16 cellular contexts compared by ENCODE assay signal in the genomic region with DNA sequence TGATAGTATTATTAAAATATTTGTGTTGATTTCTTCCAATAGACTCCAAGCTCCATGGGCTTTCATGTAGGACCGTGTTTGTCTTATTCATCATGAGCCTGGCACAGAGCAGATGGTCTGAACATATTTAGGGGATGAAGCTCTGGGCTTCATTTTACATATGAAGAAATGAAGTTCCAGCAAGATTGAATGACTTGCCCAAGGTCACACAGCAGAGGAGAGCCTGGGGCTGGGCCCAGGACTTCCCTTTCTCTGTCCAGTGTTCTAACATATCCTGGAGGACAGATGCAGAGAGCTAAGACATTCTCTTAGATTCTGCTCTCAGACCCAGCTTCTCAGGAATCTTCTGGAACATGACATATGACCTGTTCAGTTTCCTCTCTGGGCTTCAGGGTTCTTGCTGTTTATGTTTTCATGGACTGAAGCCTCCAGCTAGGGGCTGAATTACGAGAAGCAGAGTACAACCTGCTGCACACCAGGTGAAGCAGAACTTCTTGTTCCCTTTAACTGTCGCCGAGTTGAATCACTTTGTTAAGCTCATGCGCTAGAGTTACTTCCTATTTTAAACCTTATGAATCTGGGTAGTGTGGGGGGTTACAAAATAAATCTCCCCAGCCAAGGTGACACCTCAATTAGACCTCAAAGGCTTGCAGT. TPM values are rescaled to one million over a fixed set of nuclear protein-coding genes. Genes with fewer than 3 reads are reported as not detected.
DNase-seq lines count a peak whose midpoint lies in the region; TF ChIP-seq lines count a peak whose summit lies in the region.
"Had no signal": no experiment of that assay in that cellular context is flagged by ENCODE, and none has a peak within 500 bp of the region (broad histone marks: within the 10 kb centered on the region; RNA-seq: fewer than 3 reads in every experiment).

No MANE protein-coding gene starts in this region.

- no peaks in the 10 kb centered on the region for H3K36me3 ChIP-seq in OCI-LY3 (replicated peaks; ENCODE audit: low read depth, low read length)
- H3K36me3 ChIP-seq in stomach, result peaks cover 0 to 9% (median 5%) of the 10 kb centered on the region in 4 donors
- H3K36me3 ChIP-seq: BE2C had no signal

- H3K4me1 ChIP-seq in OCI-LY3 (ENCODE audit: low read length), result peaks cover 38% of the 10 kb centered on the region
- H3K4me1 ChIP-seq in stomach, result peaks cover 0 to 6% (median 3%) of the 10 kb centered on the region in 4 donors
- H3K4me1 ChIP-seq: BE2C, suprapubic skin had no signal

- TF ChIP-seq CTCF in OCI-LY3 (IDR thresholded peaks at IDR 0.05; ENCODE audit: low read depth, low read length) (no peak), stomach (IDR thresholded peaks at IDR 0.05) (no peak)

- peak; percentile 78 for DNase-seq in dermis blood vessel endothelial cell
- peak; percentile 77 for DNase-seq in left kidney (ENCODE audit: low read depth, low spot score)
- no peak for DNase-seq in stomach
- DNase-seq in stimulated activated CD4-positive, alpha-beta T cell treated with anti-CD3 and anti-CD28 coated beads, Interleukin-12 subunit alpha, Interleukin-12 subunit beta, amount 100 ng/mL, for 4 hours, result no peak
- no peak for DNase-seq in CD1c-positive myeloid dendritic cell (ENCODE audit: extremely low spot score)
- DNase-seq in SW480 (ENCODE audit: low spot score), result no peak
- DNase-seq: activated CD4-positive, CD25-positive, alpha-beta regulatory T cell treated with anti-CD3 and anti-CD28 coated beads, Interleukin-2, amount 50 U/mL, for 72 hours; activated effector memory CD4-positive, alpha-beta T cell treated with Interleukin-2 at 50 U/mL for 16 hours; BE2C; NCI-H1048; NCI-H2081 treated with DMSO at 0.1 percent for 48 hours; NCI-H524; T1000 had no signal

- H3K4me3 ChIP-seq in OCI-LY3 (ENCODE audit: low read length) (peak overlapping the region; percentile 27; the same call in 1 of the 2 replicates), stomach (no peak overlapping the region)
- H3K4me3 ChIP-seq: skin epidermis, suprapubic skin had no signal

- H3K9ac ChIP-seq in OCI-LY3 (ENCODE audit: low read length), result peak overlapping the region; percentile 55

- no peaks in the 10 kb centered on the region for H4K20me1 ChIP-seq in OCI-LY3 (ENCODE audit: insufficient read depth, low read length)

- intact Hi-C loops in stomach (cut with DNase I; ENCODE audit: low total_unique reads), result no loop called here

- H3K27ac ChIP-seq in OCI-LY3 (ENCODE audit: low read length) (peak overlapping the region; percentile 93), stomach (peak overlapping the region; percentile 54 to 70 (median 60))
- H3K27ac ChIP-seq: suprapubic skin had no signal

- H3K27me3 ChIP-seq in OCI-LY3 (ENCODE audit: low read depth, low read length) (no peaks in the 10 kb centered on the region), stomach (no peaks in the 10 kb centered on the region)
- H3K27me3 ChIP-seq: BE2C, suprapubic skin had no signal

- TF ChIP-seq EP300 in stomach (IDR thresholded peaks at IDR 0.05), result no peak

- H2AFZ ChIP-seq in OCI-LY3 (ENCODE audit: low read depth, low read length), result peak overlapping the region; percentile 79

- peak overlapping the region; percentile 66 for H3K4me2 ChIP-seq in OCI-LY3 (ENCODE audit: low read length)

- TF ChIP-seq POLR2A in stomach (IDR thresholded peaks at IDR 0.05), result no peak

- WGBS in stomach, 5 donors, result 48 to 80% (median 68%) methylated on average over 5 of the region's 5 CpGs

- H3K79me2 ChIP-seq in OCI-LY3 (ENCODE audit: low read length), result no peaks in the 10 kb centered on the region

- no peaks in the 10 kb centered on the region for H3K9me3 ChIP-seq in OCI-LY3 (ENCODE audit: insufficient read depth, low read length)
- no peaks in the 10 kb centered on the region for H3K9me3 ChIP-seq in stomach
- H3K9me3 ChIP-seq: BE2C, suprapubic skin had no signal

RNA-seq across cellular contexts. Expression of a gene that starts 53.6 kb away (rescaled TPM):
- total RNA-seq in dermis blood vessel endothelial cell (75.1 and 80.5 TPM in 2 replicates), stomach (10 to 100 TPM in 3 of 5 donors, 1 to 10 TPM in 2; 6.1 to 77.2 (median 24.2) TPM)
- polyA plus RNA-seq in stomach, result 10 to 100 TPM; 16.3 to 30.3 (median 24.9) TPM

Comparison
In these comparisons a context has a peak if more than half of its experiments do, and no peak if none do; other contexts are left out.
1. DNase-seq: peak in dermis blood vessel endothelial cell (single experiment) and left kidney (single experiment); none in stomach (single experiment), stimulated activated CD4-positive, alpha-beta T cell treated with anti-CD3 and anti-CD28 coated beads, Interleukin-12 subunit alpha, Interleukin-12 subunit beta, amount 100 ng/mL, for 4 hours (single experiment), CD1c-positive myeloid dendritic cell (single experiment) and SW480 (single experiment).